In the genomic region with DNA sequence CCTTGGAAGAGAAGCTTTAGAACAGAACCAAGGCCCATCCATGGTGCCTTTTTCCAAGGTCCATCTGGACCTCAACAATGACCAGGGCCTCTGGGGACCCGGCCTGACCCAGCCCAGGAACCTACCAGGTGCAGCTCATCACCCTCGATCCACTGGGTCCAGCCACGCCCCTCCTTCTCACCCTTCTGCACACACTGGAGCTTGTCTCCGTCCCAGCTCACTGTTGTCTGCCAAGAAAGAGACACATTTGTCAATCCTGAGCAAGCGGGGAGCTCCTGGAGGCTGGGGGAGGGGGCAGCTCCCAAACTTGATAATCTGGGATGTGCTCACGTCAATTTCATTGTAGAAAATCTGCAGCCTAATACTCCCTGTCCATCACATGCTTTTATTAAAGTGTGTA, we compare ENCODE assay signal across 22 cellular contexts. TPM values are rescaled to one million over a fixed set of nuclear protein-coding genes. Genes with fewer than 3 reads are reported as not detected.
"Had no signal": no experiment of that assay in that cellular context is flagged by ENCODE, and none has a peak within 500 bp of the region (broad histone marks: within the 10 kb centered on the region; RNA-seq: fewer than 3 reads in every experiment).

No MANE protein-coding gene starts in this region.

- H3K27ac Mint-ChIP-seq: IgD-negative memory B cell had no signal

- H3K4me3 Mint-ChIP-seq: IgD-negative memory B cell had no signal

- DNase-seq: Kasumi-1, MM.1S, NCI-H1092 treated with DMSO at 0.1 percent for 48 hours, NCI-H1436, NCI-H187, NCI-H2029, NCI-H2081 treated with DMSO at 0.1 percent for 48 hours, NCI-H2171, NCI-H226, NCI-H510A, NCI-H524 treated with DMSO at 0.1 percent for 48 hours, NCI-H69, NCI-H774, RPMI8226, SHP77, SK-N-SH had no signal

- H3K4me3 ChIP-seq: K562 had no signal

- H3K4me2 ChIP-seq: KMS-11, SK-N-SH had no signal

- ATAC-seq: K562 had no signal

- H3K9me3 ChIP-seq: SK-N-SH had no signal

- H3K27me3 Mint-ChIP-seq: IgD-negative memory B cell had no signal

- H3K9me3 Mint-ChIP-seq: IgD-negative memory B cell had no signal

- H3K36me3 Mint-ChIP-seq: IgD-negative memory B cell had no signal

- H3K9ac ChIP-seq: KMS-11, SK-N-SH had no signal

- H3K27ac ChIP-seq: HL-60, KMS-11 had no signal

RNA-seq across cellular contexts. Expression of gene RBP1, which starts 21.2 kb away (rescaled TPM):
- total RNA-seq: SK-MEL-5 had no signal
- polyA plus RNA-seq: IgD-negative memory B cell had no signal

RNA-seq across cellular contexts. Expression of gene RBP2, which starts 42.0 kb away (rescaled TPM):
- total RNA-seq: K562, M059J, SK-MEL-5 had no signal
- polyA plus RNA-seq: IgD-negative memory B cell, K562, SK-N-SH had no signal
